In the genomic region with DNA sequence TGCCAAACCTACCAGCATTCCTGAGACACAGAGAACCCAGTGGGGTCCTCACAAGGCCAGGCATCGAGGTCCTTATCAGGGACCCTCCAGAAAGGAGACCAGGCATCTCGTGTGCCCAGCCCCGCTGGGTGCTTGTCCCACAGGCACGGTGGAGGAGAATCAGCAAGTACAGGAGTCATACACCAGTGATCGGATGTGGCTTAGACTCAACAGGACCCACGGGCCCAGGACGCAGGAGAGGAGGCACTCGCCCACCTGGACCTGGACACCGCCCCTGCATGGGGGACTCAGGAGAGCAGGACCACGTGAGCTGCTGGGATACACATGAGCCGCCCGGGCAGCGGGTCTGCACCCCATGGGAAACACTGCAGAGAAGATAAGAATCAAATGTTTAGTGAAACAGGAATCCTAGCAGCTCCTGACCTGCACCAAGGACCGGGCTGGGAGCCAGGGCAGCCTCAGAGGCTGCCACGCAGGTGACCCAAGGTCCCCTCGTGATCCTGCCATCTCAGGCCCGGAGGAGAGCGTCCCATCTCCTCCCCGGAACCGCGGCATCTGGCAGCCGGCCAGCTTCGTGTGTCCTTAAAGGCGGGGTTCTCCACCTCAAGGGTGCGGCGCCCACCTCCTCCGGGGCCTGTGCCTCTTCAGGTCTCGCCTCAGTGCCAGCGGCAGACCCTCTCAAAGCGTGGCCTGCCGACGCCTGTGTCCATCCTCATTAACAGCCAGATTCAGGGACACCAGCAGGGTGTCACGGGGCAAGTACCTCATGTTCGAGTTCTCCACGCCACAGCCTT, we compare ENCODE assay signal across 1 cellular context.
TF ChIP-seq lines count a peak whose summit lies in the region.

No MANE protein-coding gene starts in this region.

TF ChIP-seq in H1, 55 proteins besides CTCF, POLR2A, EP300 and RAD21 (continued from another document):
- TF ChIP-seq, protein P1, sequence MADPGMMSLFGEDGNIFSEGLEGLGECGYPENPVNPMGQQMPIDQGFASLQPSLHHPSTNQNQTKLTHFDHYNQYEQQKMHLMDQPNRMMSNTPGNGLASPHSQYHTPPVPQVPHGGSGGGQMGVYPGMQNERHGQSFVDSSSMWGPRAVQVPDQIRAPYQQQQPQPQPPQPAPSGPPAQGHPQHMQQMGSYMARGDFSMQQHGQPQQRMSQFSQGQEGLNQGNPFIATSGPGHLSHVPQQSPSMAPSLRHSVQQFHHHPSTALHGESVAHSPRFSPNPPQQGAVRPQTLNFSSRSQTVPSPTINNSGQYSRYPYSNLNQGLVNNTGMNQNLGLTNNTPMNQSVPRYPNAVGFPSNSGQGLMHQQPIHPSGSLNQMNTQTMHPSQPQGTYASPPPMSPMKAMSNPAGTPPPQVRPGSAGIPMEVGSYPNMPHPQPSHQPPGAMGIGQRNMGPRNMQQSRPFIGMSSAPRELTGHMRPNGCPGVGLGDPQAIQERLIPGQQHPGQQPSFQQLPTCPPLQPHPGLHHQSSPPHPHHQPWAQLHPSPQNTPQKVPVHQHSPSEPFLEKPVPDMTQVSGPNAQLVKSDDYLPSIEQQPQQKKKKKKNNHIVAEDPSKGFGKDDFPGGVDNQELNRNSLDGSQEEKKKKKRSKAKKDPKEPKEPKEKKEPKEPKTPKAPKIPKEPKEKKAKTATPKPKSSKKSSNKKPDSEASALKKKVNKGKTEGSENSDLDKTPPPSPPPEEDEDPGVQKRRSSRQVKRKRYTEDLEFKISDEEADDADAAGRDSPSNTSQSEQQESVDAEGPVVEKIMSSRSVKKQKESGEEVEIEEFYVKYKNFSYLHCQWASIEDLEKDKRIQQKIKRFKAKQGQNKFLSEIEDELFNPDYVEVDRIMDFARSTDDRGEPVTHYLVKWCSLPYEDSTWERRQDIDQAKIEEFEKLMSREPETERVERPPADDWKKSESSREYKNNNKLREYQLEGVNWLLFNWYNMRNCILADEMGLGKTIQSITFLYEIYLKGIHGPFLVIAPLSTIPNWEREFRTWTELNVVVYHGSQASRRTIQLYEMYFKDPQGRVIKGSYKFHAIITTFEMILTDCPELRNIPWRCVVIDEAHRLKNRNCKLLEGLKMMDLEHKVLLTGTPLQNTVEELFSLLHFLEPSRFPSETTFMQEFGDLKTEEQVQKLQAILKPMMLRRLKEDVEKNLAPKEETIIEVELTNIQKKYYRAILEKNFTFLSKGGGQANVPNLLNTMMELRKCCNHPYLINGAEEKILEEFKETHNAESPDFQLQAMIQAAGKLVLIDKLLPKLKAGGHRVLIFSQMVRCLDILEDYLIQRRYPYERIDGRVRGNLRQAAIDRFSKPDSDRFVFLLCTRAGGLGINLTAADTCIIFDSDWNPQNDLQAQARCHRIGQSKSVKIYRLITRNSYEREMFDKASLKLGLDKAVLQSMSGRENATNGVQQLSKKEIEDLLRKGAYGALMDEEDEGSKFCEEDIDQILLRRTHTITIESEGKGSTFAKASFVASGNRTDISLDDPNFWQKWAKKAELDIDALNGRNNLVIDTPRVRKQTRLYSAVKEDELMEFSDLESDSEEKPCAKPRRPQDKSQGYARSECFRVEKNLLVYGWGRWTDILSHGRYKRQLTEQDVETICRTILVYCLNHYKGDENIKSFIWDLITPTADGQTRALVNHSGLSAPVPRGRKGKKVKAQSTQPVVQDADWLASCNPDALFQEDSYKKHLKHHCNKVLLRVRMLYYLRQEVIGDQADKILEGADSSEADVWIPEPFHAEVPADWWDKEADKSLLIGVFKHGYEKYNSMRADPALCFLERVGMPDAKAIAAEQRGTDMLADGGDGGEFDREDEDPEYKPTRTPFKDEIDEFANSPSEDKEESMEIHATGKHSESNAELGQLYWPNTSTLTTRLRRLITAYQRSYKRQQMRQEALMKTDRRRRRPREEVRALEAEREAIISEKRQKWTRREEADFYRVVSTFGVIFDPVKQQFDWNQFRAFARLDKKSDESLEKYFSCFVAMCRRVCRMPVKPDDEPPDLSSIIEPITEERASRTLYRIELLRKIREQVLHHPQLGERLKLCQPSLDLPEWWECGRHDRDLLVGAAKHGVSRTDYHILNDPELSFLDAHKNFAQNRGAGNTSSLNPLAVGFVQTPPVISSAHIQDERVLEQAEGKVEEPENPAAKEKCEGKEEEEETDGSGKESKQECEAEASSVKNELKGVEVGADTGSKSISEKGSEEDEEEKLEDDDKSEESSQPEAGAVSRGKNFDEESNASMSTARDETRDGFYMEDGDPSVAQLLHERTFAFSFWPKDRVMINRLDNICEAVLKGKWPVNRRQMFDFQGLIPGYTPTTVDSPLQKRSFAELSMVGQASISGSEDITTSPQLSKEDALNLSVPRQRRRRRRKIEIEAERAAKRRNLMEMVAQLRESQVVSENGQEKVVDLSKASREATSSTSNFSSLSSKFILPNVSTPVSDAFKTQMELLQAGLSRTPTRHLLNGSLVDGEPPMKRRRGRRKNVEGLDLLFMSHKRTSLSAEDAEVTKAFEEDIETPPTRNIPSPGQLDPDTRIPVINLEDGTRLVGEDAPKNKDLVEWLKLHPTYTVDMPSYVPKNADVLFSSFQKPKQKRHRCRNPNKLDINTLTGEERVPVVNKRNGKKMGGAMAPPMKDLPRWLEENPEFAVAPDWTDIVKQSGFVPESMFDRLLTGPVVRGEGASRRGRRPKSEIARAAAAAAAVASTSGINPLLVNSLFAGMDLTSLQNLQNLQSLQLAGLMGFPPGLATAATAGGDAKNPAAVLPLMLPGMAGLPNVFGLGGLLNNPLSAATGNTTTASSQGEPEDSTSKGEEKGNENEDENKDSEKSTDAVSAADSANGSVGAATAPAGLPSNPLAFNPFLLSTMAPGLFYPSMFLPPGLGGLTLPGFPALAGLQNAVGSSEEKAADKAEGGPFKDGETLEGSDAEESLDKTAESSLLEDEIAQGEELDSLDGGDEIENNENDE (IDR thresholded peaks at IDR 0.05; ENCODE audit: insufficient replicate concordance, low read length): no peak
- TF ChIP-seq, protein P2, sequence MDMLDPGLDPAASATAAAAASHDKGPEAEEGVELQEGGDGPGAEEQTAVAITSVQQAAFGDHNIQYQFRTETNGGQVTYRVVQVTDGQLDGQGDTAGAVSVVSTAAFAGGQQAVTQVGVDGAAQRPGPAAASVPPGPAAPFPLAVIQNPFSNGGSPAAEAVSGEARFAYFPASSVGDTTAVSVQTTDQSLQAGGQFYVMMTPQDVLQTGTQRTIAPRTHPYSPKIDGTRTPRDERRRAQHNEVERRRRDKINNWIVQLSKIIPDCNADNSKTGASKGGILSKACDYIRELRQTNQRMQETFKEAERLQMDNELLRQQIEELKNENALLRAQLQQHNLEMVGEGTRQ (IDR thresholded peaks at IDR 0.05; ENCODE audit: low read length): no peak
- TF ChIP-seq TCF12 (IDR thresholded peaks at IDR 0.05; ENCODE audit: low read depth, low read length): no peak
- TF ChIP-seq POLR2AphosphoS5 (IDR thresholded peaks at IDR 0.05; ENCODE audit: low read depth, low read length): no peak
- TF ChIP-seq RNF2 (IDR thresholded peaks at IDR 0.05; ENCODE audit: borderline replicate concordance, low read depth, low read length, missing control alignments, poor library complexity, severe bottlenecking): no peak
- TF ChIP-seq ASH2L (IDR thresholded peaks at IDR 0.05; ENCODE audit: low read length): no peak
- TF ChIP-seq, protein P3, sequence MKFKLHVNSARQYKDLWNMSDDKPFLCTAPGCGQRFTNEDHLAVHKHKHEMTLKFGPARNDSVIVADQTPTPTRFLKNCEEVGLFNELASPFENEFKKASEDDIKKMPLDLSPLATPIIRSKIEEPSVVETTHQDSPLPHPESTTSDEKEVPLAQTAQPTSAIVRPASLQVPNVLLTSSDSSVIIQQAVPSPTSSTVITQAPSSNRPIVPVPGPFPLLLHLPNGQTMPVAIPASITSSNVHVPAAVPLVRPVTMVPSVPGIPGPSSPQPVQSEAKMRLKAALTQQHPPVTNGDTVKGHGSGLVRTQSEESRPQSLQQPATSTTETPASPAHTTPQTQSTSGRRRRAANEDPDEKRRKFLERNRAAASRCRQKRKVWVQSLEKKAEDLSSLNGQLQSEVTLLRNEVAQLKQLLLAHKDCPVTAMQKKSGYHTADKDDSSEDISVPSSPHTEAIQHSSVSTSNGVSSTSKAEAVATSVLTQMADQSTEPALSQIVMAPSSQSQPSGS (IDR thresholded peaks at IDR 0.05; ENCODE audit: low read length): no peak
- TF ChIP-seq NRF1 (IDR thresholded peaks at IDR 0.05; ENCODE audit: low read depth, low read length): no peak
- TF ChIP-seq SIRT6 (IDR thresholded peaks at IDR 0.05; ENCODE audit: low read length): no peak
- TF ChIP-seq EZH2 (IDR thresholded peaks at IDR 0.05; ENCODE audit: low read depth, low read length, severe bottlenecking): no peak
- TF ChIP-seq JUND (IDR thresholded peaks at IDR 0.05; ENCODE audit: low read length): no peak
- no peak for TF ChIP-seq BACH1 (IDR thresholded peaks at IDR 0.05; ENCODE audit: low read length)
